Comparison of ENCODE assay signal across 8 cellular contexts in genomic region chr9:133347985-133348762, GRCh38. TPM values are rescaled to one million over a fixed set of nuclear protein-coding genes. Genes with fewer than 3 reads are reported as not detected.
A peak's percentile ranks its signal among the peaks of the same experiment; 100 is the strongest.
DNase-seq lines count a peak whose midpoint lies in the region; ATAC-seq, FAIRE-seq and TF ChIP-seq lines count a peak whose summit lies in the region.

TSS of gene MED22 (minus strand) at chr9:133348131. CDS start at chr9:133346662, 1,469 bp downstream.
TSS of gene RPL7A (plus strand) at chr9:133348218. CDS start at chr9:133348244, 26 bp downstream.

- H3K27me3 ChIP-seq in AG04450 (ENCODE audit: control insufficient read depth, insufficient read depth, low read length): no peaks in the 10 kb centered on the region

- H3K4me3 ChIP-seq in AG04450 (ENCODE audit: low read depth, low read length) (peak within 1 kb of the TSS; percentile 99), kidney (ENCODE audit: low read length in 2 of 2) (peak within 1 kb of the TSS; percentile 76 to 99)

- intact Hi-C loops in kidney (cut with DNase I): no loop called here

- FAIRE-seq in kidney (lab: Jason Lieb, UNC): no peak

- H3K9me3 ChIP-seq in AG04450 (ENCODE audit: control insufficient read depth, insufficient read depth, low read length) (peaks cover 5% of the 10 kb centered on the region; the same call in 1 of the 2 replicates), kidney (ENCODE audit: control insufficient read depth in 1 of 2, low read length in 2 of 2) (no peaks in the 10 kb centered on the region)

- POLR2A ChIA-PET in AG04450 (lab: Yijun Ruan, JAX): interaction anchor here (0.7 to 1.7 kb wide), 19 partner anchors 8 to 598 kb away, joined by 3 to 19 read pairs (median 4); partner anchors contain the start of genes CACFD1, GTF3C5, REXO4 and SLC2A6

- H3K36me3 ChIP-seq in kidney (ENCODE audit: control insufficient read depth in 1 of 2, insufficient read depth in 2 of 2, low read length in 2 of 2): peaks cover 32 to 58% of the 10 kb centered on the region in 2 donors

- DNase-seq in AG04450 (ENCODE audit: low read depth, low spot score) (peak; percentile 91), NCI-H460 (ENCODE audit: extremely low read depth, low read depth) (peak; percentile 96), cerebellar cortex (ENCODE audit: low spot score) (peak; percentile 97), kidney (peak; percentile 96)
- peak; percentile 91 for DNase-seq in activated CD4-positive, CD25-positive, alpha-beta regulatory T cell treated with anti-CD3 and anti-CD28 coated beads, Interleukin-2, amount 50 U/mL, for 72 hours
- DNase-seq in stimulated activated CD4-positive, alpha-beta T cell treated with anti-CD3 and anti-CD28 coated beads, Interleukin-15, amount 100 ng/mL, for 1 hour (ENCODE audit: low read depth in 1 of 2, low spot score in 1 of 2): peak; percentile 78 to 82

- CTCF ChIA-PET in AG04450 (lab: Charles Lee): no interaction called here

- peaks cover 5 to 19% of the 10 kb centered on the region in 2 donors for H3K4me1 ChIP-seq in kidney (ENCODE audit: control insufficient read depth in 1 of 2, insufficient read depth in 1 of 2, low read depth in 1 of 2, low read length in 2 of 2)

- peak within 1 kb of the TSS; percentile 91 to 99 for H3K9ac ChIP-seq in kidney (ENCODE audit: low read length in 2 of 2)

- TF ChIP-seq CTCF in AG04450 (IDR thresholded peaks at IDR 0.05; ENCODE audit: low read depth, low read length) (no peak), kidney (IDR thresholded peaks at IDR 0.05; ENCODE audit: borderline replicate concordance, extremely low read depth, insufficient read depth) (no peak)

- H3K27ac ChIP-seq in AG04450 (ENCODE audit: low read depth, low read length): peak within 1 kb of the TSS; percentile 94
- peak within 1 kb of the TSS; percentile 84 to 96 for H3K27ac ChIP-seq in kidney (ENCODE audit: low read depth in 2 of 2, low read length in 2 of 2)

- ATAC-seq in GM18907 (IDR thresholded peaks at IDR 0.05; ENCODE audit: unreplicated experiment): peak; percentile 72
- ATAC-seq in HG03354 (IDR thresholded peaks at IDR 0.05; ENCODE audit: poor library complexity, severe bottlenecking, unreplicated experiment): peak; percentile 84

RNA-seq across cellular contexts. Expression of gene MED22, which starts in this region (rescaled TPM):
- polyA plus RNA-seq in AG04450 (2011; rRNA removed) (14.1 and 20.2 TPM in 2 replicates), kidney (ENCODE audit: insufficient read depth, low read depth, low replicate concordance) (24.6 TPM)
- polyA minus RNA-seq in AG04450 (2011; rRNA and poly(A)+ RNA removed): 19.8 and 35.1 TPM in 2 replicates
- 16.9 and 17.0 TPM in 2 replicates for total RNA-seq in NCI-H460 (2014; rRNA removed; shearing (Covaris generic))
- 90.1 and 103 TPM in 2 replicates for polyA plus RNA-seq in NCI-H460 (2014; cell fraction: nucleus; rRNA removed)
- 32.7 TPM for total RNA-seq in kidney

RNA-seq across cellular contexts. Expression of gene RPL7A, which starts in this region (rescaled TPM):
- polyA plus RNA-seq in AG04450 (2011; rRNA removed) (2,708 and 3,305 TPM in 2 replicates), kidney (ENCODE audit: insufficient read depth, low read depth, low replicate concordance) (2,097 TPM)
- 2,484 and 2,793 TPM in 2 replicates for polyA minus RNA-seq in AG04450 (2011; rRNA and poly(A)+ RNA removed)
- 2,700 and 2,738 TPM in 2 replicates for total RNA-seq in NCI-H460 (2014; rRNA removed; shearing (Covaris generic))
- 2,966 and 3,256 TPM in 2 replicates for polyA plus RNA-seq in NCI-H460 (2014; cell fraction: nucleus; rRNA removed)
- 1,502 TPM for total RNA-seq in kidney

Comparison
In these comparisons a context has a peak if more than half of its experiments do, and no peak if none do; other contexts are left out.
1. Peak in every context shown above with its lines: DNase-seq, ATAC-seq, H3K4me3 ChIP-seq and H3K27ac ChIP-seq.